In the genomic region with DNA sequence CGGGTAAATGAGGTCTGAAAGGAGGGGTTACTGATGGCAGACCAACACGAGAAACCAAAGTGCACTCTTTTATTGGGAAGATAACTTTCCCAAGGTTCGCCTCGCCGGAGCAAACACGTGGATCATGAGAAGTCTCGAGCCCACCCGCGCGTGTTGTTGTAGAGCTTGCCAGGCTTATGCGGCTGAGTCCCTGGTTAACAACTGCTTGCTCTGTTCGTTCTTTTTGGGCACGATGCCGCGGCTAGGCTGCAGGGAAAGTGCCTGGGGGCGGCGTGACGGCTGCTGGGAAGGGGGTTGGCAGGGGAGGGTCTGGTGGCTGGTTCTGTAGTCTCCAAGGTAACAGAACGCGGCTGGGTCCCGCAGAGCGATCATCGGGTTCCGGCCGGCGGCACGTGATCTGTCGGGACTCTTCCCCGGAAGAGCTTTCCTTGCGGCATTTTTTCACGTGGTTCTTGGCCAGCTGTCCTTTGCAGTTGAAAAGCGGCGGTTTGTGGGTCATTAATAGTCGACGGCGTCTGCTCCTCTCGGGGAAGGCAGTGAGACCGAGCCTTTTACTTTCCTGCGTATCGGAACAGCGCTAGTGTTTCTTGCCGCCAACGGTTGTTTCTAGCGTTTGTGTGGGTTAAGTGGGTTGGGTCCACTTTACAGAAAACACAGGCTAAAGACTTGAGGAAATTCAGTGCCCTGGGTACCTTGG, we compare ENCODE assay signal across 8 cellular contexts. TPM values are rescaled to one million over a fixed set of nuclear protein-coding genes. Genes with fewer than 3 reads are reported as not detected.
DNase-seq lines count a peak whose midpoint lies in the region; TF ChIP-seq lines count a peak whose summit lies in the region.

No MANE protein-coding gene starts in this region.

- H3K4me3 ChIP-seq in Jurkat, Clone E6-1 (ENCODE audit: low read length), result peak overlapping the region; percentile 66
- peak overlapping the region; percentile 51 to 68 for H3K4me3 ChIP-seq in foreskin fibroblast (ENCODE audit: low read depth in 1 of 2, low read length in 2 of 2)

- H3K27me3 Mint-ChIP-seq in nephron (ENCODE audit: low read depth), result peaks cover 6% of the 10 kb centered on the region

- H3K4me3 Mint-ChIP-seq in nephron, result peak overlapping the region; percentile 89 to 93 (median 93)

- DNase-seq in NCI-H1694 treated with DMSO at 0.1 percent for 48 hours (lab: John Stamatoyannopoulos, UW) (peak; percentile 31), NCI-H1694 (lab: John Stamatoyannopoulos, UW) (no peak), SHP77 (lab: John Stamatoyannopoulos, UW) (peak; percentile 59 to 83), activated gamma-delta T cell (lab: John Stamatoyannopoulos, UW) (peak; percentile 64), foreskin fibroblast (peak; percentile 64 to 84)
- DNase-seq in Jurkat, Clone E6-1 (ENCODE audit: low read depth, low spot score), result peak; percentile 32
- peak; percentile 43 to 71 (median 60) for DNase-seq in stimulated activated naive CD4-positive, alpha-beta T cell (lab: John Stamatoyannopoulos, UW)

- peaks cover 39% of the 10 kb centered on the region for H3K4me1 Mint-ChIP-seq in nephron

- H3K9me3 Mint-ChIP-seq in nephron, result no peaks in the 10 kb centered on the region

- TF ChIP-seq CTCF in foreskin fibroblast (IDR thresholded peaks at IDR 0.05; ENCODE audit: low read depth, low read length), result no peak
- no peak for TF ChIP-seq CTCF in nephron (IDR thresholded peaks at IDR 0.05; ENCODE audit: unreplicated experiment in 3 of 3)

- H3K36me3 Mint-ChIP-seq in nephron (ENCODE audit: low read depth), result no peaks in the 10 kb centered on the region

- H3K27ac Mint-ChIP-seq in nephron, result peak overlapping the region; percentile 83 to 95 (median 90)

RNA-seq across cellular contexts. Expression of a gene that starts 1.5 kb away (rescaled TPM):
- polyA plus RNA-seq in Jurkat, Clone E6-1 (2012; ENCODE audit: insufficient read depth, insufficient read length), result 13.9 TPM
